ENCODE assay signal across 13 cellular contexts in genomic region chr3:170117134-170117533, GRCh38.
DNase-seq lines count a peak whose midpoint lies in the region; ATAC-seq and TF ChIP-seq lines count a peak whose summit lies in the region.
"Had no signal": no experiment of that assay in that cellular context is flagged by ENCODE, and none has a peak within 500 bp of the region (broad histone marks: within the 10 kb centered on the region; RNA-seq: fewer than 3 reads in every experiment).

No MANE protein-coding gene starts in this region.

- TF ChIP-seq CTCF in cardiac muscle cell (IDR thresholded peaks at IDR 0.05; ENCODE audit: low read depth, low read length) (peak; percentile 26), heart right ventricle (IDR thresholded peaks at IDR 0.05) (peak in 1 of 9 donors; percentile 8), Panc1 (IDR thresholded peaks at IDR 0.05) (peak; percentile 38), type B pancreatic cell (conservative IDR thresholded peaks at IDR 0.05) (peak; percentile 58), GM13976 (IDR thresholded peaks at IDR 0.05; ENCODE audit: borderline replicate concordance, control extremely low read depth, extremely low read depth, insufficient read depth, missing control alignments) (no peak)

- in situ Hi-C loops in Panc1 (cut with HindIII; ENCODE audit: low pct_unique_long_range_greater_than_20kb, low sequenced_read_pairs) (no loop called here), GM13976 (cut with MboI; ENCODE audit: low sequenced_read_pairs, unreplicated experiment) (no loop called here)

- BruUV-seq in Panc1 (replicated peaks; lab: Mats Ljungman, UMichigan) = no TSS peak

- H3K4me3 Mint-ChIP-seq in type B pancreatic cell = no peak overlapping the region
- H3K4me3 Mint-ChIP-seq: CD4-positive, alpha-beta T cell had no signal

- CTCF ChIA-PET in Panc1 (lab: Charles Lee) = interaction anchor here (0.5 to 1.1 kb wide), 3 partner anchors 55 to 1866 kb away, joined by 3 to 6 read pairs (median 4); no protein-coding TSS in a partner anchor

- POLR2A ChIA-PET in Panc1 (lab: Charles Lee) = no interaction called here

- peak in 1 of 2 donors; percentile 9 for DNase-seq in cardiac muscle cell (ENCODE audit: low read depth in 1 of 2, low spot score in 1 of 2)
- DNase-seq in heart right ventricle = no peak
- DNase-seq in Panc1 (ENCODE audit: low read depth, low spot score) = no peak
- DNase-seq in erythroblast (lab: John Stamatoyannopoulos, UW) = peak; percentile 8 to 15
- DNase-seq in type B pancreatic cell (ENCODE audit: extremely low spot score, unreplicated experiment) = no peak
- DNase-seq in substantia nigra (lab: John Stamatoyannopoulos, UW) = no peak
- DNase-seq in GM13976 (ENCODE audit: low spot score) = no peak
- DNase-seq: activated CD4-positive, alpha-beta T cell treated with anti-CD3 and anti-CD28 coated beads, Interleukin-2, amount 50 U/mL, for 1 hour; amniotic stem cell; CD4-positive, alpha-beta T cell; NCI-H1417 treated with DMSO at 0.1 percent for 48 hours had no signal

- intact Hi-C loops in heart right ventricle (cut with DNase I) (no loop called here), Panc1 (cut with micrococcal nuclease; ENCODE audit: unreplicated experiment) (no loop called here)

- H3K36me3 ChIP-seq in cardiac muscle cell (peaks cover 67% of the 10 kb centered on the region), heart right ventricle (peaks cover 0 to 100% (median 74%) of the 10 kb centered on the region in 9 donors), Panc1 (ENCODE audit: control insufficient read depth, insufficient read depth, low read length) (peaks cover 29% of the 10 kb centered on the region)

- H3K27ac ChIP-seq in cardiac muscle cell (no peak overlapping the region), heart right ventricle (no peak overlapping the region), Panc1 (ENCODE audit: low read length) (no peak overlapping the region), substantia nigra (ENCODE audit: low read depth, low read length, poor library complexity, severe bottlenecking) (no peak overlapping the region)

- H3K36me3 Mint-ChIP-seq in type B pancreatic cell = peaks cover 21% of the 10 kb centered on the region

- no peak for ATAC-seq in heart right ventricle
- peak; percentile 83 for ATAC-seq in Panc1
- no peak for ATAC-seq in GM21723 (IDR thresholded peaks at IDR 0.05; ENCODE audit: unreplicated experiment)
- ATAC-seq: Right ventricle myocardium inferior had no signal

- H3K4me1 ChIP-seq in cardiac muscle cell (ENCODE audit: low read depth) (no peaks in the 10 kb centered on the region), heart right ventricle (no peaks in the 10 kb centered on the region), Panc1 (ENCODE audit: control insufficient read depth, insufficient read depth, low read length) (no peaks in the 10 kb centered on the region)

- no peaks in the 10 kb centered on the region for H3K9me3 Mint-ChIP-seq in type B pancreatic cell
- H3K9me3 Mint-ChIP-seq: CD4-positive, alpha-beta T cell had no signal

- H3K9me3 ChIP-seq in cardiac muscle cell (ENCODE audit: low read depth) = no peaks in the 10 kb centered on the region
- H3K9me3 ChIP-seq in heart right ventricle = no peaks in the 10 kb centered on the region
- no peaks in the 10 kb centered on the region for H3K9me3 ChIP-seq in Panc1 (ENCODE audit: control insufficient read depth, insufficient read depth, low read depth, low read length)

- H3K27ac Mint-ChIP-seq in type B pancreatic cell = no peak overlapping the region
- H3K27ac Mint-ChIP-seq: CD4-positive, alpha-beta T cell had no signal

- H3K27me3 Mint-ChIP-seq in type B pancreatic cell = no peaks in the 10 kb centered on the region
- H3K27me3 Mint-ChIP-seq: CD4-positive, alpha-beta T cell had no signal

- TF ChIP-seq POLR2A in erythroblast (IDR thresholded peaks at IDR 0.05; ENCODE audit: low read length) = no peak

- no peaks in the 10 kb centered on the region for H3K4me1 Mint-ChIP-seq in type B pancreatic cell (ENCODE audit: unreplicated experiment)

- H3K27me3 ChIP-seq in cardiac muscle cell = no peaks in the 10 kb centered on the region
- H3K27me3 ChIP-seq in heart right ventricle = no peaks in the 10 kb centered on the region
- H3K27me3 ChIP-seq in Panc1 (ENCODE audit: control insufficient read depth, insufficient read depth, low read length) = no peaks in the 10 kb centered on the region

- no peak overlapping the region for H3K4me3 ChIP-seq in cardiac muscle cell
- no peak overlapping the region for H3K4me3 ChIP-seq in heart right ventricle
- no peak overlapping the region for H3K4me3 ChIP-seq in Panc1 (ENCODE audit: low read depth in 2 of 2, low read length in 2 of 2)

Comparison
In these comparisons a context has a peak if more than half of its experiments do, and no peak if none do; other contexts are left out.
1. DNase-seq: peak in erythroblast (2 of 2); none in heart right ventricle (0 of 2), Panc1 (single experiment), type B pancreatic cell (single experiment), substantia nigra (0 of 49) and GM13976 (single experiment).